Comparison of ENCODE assay signal across 11 cellular contexts in the genomic region with DNA sequence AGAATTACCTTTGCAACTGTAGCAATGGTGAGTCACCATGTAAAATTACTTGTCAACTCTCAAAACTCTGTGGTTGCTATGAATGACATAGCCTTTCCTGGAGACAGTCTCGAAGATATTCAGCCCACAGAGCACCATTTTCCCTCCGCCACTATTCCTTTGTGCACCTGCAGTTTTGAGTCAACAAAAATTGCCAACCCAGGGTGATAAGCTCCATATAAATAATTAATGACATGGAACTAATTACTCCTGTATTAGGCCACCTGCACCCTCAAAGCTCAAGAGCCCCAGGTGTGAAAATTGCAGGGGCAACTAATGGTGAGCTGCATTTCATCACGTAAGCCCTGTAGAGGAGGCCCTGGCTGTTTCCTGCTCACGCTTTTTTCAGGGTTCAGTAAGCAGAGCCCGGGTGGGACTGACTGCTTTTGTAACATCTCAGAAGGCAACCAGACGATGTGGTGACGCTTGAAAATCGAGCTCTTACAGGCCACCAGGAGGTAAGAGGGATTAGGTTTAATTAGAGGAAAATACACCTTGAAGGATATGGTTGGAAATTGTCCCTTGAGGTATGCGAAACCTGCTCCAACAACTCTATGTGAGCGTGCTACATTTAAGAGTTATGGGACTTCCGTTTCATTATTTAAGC.
A peak's percentile ranks its signal among the peaks of the same experiment; 100 is the strongest.
DNase-seq lines count a peak whose midpoint lies in the region; ATAC-seq and TF ChIP-seq lines count a peak whose summit lies in the region.
"Had no signal": no experiment of that assay in that cellular context is flagged by ENCODE, and none has a peak within 500 bp of the region (broad histone marks: within the 10 kb centered on the region; RNA-seq: fewer than 3 reads in every experiment).

No MANE protein-coding gene starts in this region.

- no peaks in the 10 kb centered on the region for H3K36me3 ChIP-seq in A673 (ENCODE audit: insufficient read depth, low read length, poor library complexity, severe bottlenecking)
- H3K36me3 ChIP-seq: esophagus squamous epithelium, SJSA1 had no signal

- BruUV-seq in A673 (replicated peaks; lab: Mats Ljungman, UMichigan) = no TSS peak

- DNase-seq in NCI-H510A treated with DMSO at 0.1 percent for 48 hours (lab: John Stamatoyannopoulos, UW) (peak; percentile 36), glomerular visceral epithelial cell (ENCODE audit: extremely low spot score) (peak; percentile 51), middle frontal gyrus (ENCODE audit: extremely low spot score, low spot score) (no peak), A673 (ENCODE audit: low spot score) (no peak), pons (ENCODE audit: low spot score) (no peak), GM03348 (ENCODE audit: low spot score) (no peak)
- DNase-seq: esophagus squamous epithelium, trophoblast cell had no signal

- H3K9me3 ChIP-seq in A673 (ENCODE audit: low read depth, low read length, poor library complexity, severe bottlenecking) = no peaks in the 10 kb centered on the region
- H3K9me3 ChIP-seq: esophagus squamous epithelium, SJSA1 had no signal

- ATAC-seq in GM18520 (IDR thresholded peaks at IDR 0.05; ENCODE audit: unreplicated experiment) = peak; percentile 55
- ATAC-seq in HG02798 (IDR thresholded peaks at IDR 0.05; ENCODE audit: poor library complexity, unreplicated experiment) = peak; percentile 71

- no peak overlapping the region for H3K27ac ChIP-seq in A673 (ENCODE audit: low read depth, low read length, poor library complexity, severe bottlenecking)
- H3K27ac ChIP-seq: esophagus squamous epithelium, SJSA1 had no signal

- POLR2A ChIA-PET in A673 (lab: Charles Lee; ENCODE audit: low non-redundant PET) = no interaction called here

- peaks cover 5% of the 10 kb centered on the region for H3K27me3 ChIP-seq in A673 (replicated peaks; ENCODE audit: insufficient read depth, low read depth, low read length, poor library complexity)
- H3K27me3 ChIP-seq: SJSA1 had no signal

- no peaks in the 10 kb centered on the region for H3K4me1 ChIP-seq in A673 (ENCODE audit: insufficient read depth, low read length, poor library complexity, severe bottlenecking)
- H3K4me1 ChIP-seq: esophagus squamous epithelium, SJSA1 had no signal

- CTCF ChIA-PET in A673 (lab: Charles Lee) = no interaction called here

- intact Hi-C loops in A673 (cut with micrococcal nuclease; ENCODE audit: unreplicated experiment) = no loop called here

- no peak for TF ChIP-seq CTCF in A673 (conservative IDR thresholded peaks at IDR 0.05; ENCODE audit: low read depth, low read length)

- no peak overlapping the region for H3K4me3 ChIP-seq in A673 (ENCODE audit: low read depth, low read length, poor library complexity, severe bottlenecking)
- H3K4me3 ChIP-seq: esophagus squamous epithelium, SJSA1 had no signal

Comparison
In these comparisons a context has a peak if more than half of its experiments do, and no peak if none do; other contexts are left out.
1. DNase-seq: peak in NCI-H510A treated with DMSO at 0.1 percent for 48 hours (single experiment) and glomerular visceral epithelial cell (single experiment); none in middle frontal gyrus (single experiment), A673 (single experiment), pons (single experiment) and GM03348 (single experiment).